Comparison of ENCODE assay signal across 23 cellular contexts in genomic region chr2:221562226-221562625, GRCh38.
"Had no signal": no experiment of that assay in that cellular context is flagged by ENCODE, and none has a peak within 500 bp of the region (broad histone marks: within the 10 kb centered on the region; RNA-seq: fewer than 3 reads in every experiment).

No MANE protein-coding gene starts in this region.

- H3K36me3 Mint-ChIP-seq: natural killer cell treated with Interleukin-12 subunit alpha and Interleukin-12 subunit beta and Interleukin-15 and Interleukin-18, amount 100 ng/mL, for 72 hours; WTC11 had no signal

- H3K4me3 Mint-ChIP-seq: activated CD4-positive, alpha-beta memory T cell treated with anti-CD3 and anti-CD28 coated beads, Interleukin-2, amount 10 ng/mL, durations not matched to agents 7 days and 5 days; activated T-cell treated with anti-CD3 and anti-CD28 coated beads, Interleukin-2, amount 50 U/mL, for 24 hours; central memory CD8-positive, alpha-beta T cell; memory B cell; natural killer cell treated with Interleukin-12 subunit alpha and Interleukin-12 subunit beta and Interleukin-15 and Interleukin-18, amount 100 ng/mL, for 72 hours; WTC11 had no signal

- H3K27ac ChIP-seq: adrenal gland, body of pancreas, coronary artery, gastrocnemius medialis, heart left ventricle, ovary, stomach, thoracic aorta, upper lobe of right lung had no signal

- H3K9me3 ChIP-seq: adrenal gland, body of pancreas, gastrocnemius medialis, heart left ventricle, mucosa of descending colon, ovary, stomach, thoracic aorta, upper lobe of right lung had no signal

- H3K27ac Mint-ChIP-seq: activated CD4-positive, alpha-beta memory T cell treated with anti-CD3 and anti-CD28 coated beads, Interleukin-2, amount 10 ng/mL, durations not matched to agents 7 days and 5 days; activated T-cell treated with anti-CD3 and anti-CD28 coated beads, Interleukin-2, amount 50 U/mL, for 24 hours; natural killer cell treated with Interleukin-12 subunit alpha and Interleukin-12 subunit beta and Interleukin-15 and Interleukin-18, amount 100 ng/mL, for 72 hours; T-helper 17 cell; WTC11 had no signal

- H3K9me3 Mint-ChIP-seq: activated CD4-positive, alpha-beta memory T cell treated with anti-CD3 and anti-CD28 coated beads, Interleukin-2, amount 10 ng/mL, durations not matched to agents 7 days and 5 days; activated T-cell treated with anti-CD3 and anti-CD28 coated beads, Interleukin-2, amount 50 U/mL, for 24 hours; central memory CD8-positive, alpha-beta T cell; memory B cell; natural killer cell treated with Interleukin-12 subunit alpha and Interleukin-12 subunit beta and Interleukin-15 and Interleukin-18, amount 100 ng/mL, for 72 hours; WTC11 had no signal

- H3K27me3 Mint-ChIP-seq: activated CD4-positive, alpha-beta memory T cell treated with anti-CD3 and anti-CD28 coated beads, Interleukin-2, amount 10 ng/mL, durations not matched to agents 7 days and 5 days; central memory CD8-positive, alpha-beta T cell; T-helper 17 cell had no signal

- DNase-seq: activated CD4-positive, alpha-beta memory T cell treated with anti-CD3 and anti-CD28 coated beads, Interleukin-2, amount 10 ng/mL, durations not matched to agents 7 days and 5 days; activated CD4-positive, alpha-beta T cell treated with anti-CD3 and anti-CD28 coated beads for 4 hours; activated effector memory CD4-positive, alpha-beta T cell treated with Interleukin-2 at 50 U/mL for 16 hours; activated naive CD4-positive, alpha-beta T cell treated with anti-CD3 and anti-CD28 coated beads, Interleukin-2, amount 50 U/mL, for 16 hours; activated T-cell treated with anti-CD3 and anti-CD28 coated beads, Interleukin-2, amount 50 U/mL, for 24 hours; adrenal gland; body of pancreas; effector CD4-positive, alpha-beta T cell; gastrocnemius medialis; heart left ventricle; mucosa of descending colon; ovary; stimulated activated CD4-positive, alpha-beta T cell treated with anti-CD3 and anti-CD28 coated beads, Interleukin-12 subunit alpha, Interleukin-12 subunit beta, amount 100 ng/mL, for 4 hours; stimulated activated CD4-positive, alpha-beta T cell treated with anti-CD3 and anti-CD28 coated beads, Interleukin-2, amount 100 ng/mL, for 24 hours; stomach; T-helper 17 cell; upper lobe of right lung had no signal

- H3K4me1 ChIP-seq: adrenal gland, body of pancreas, upper lobe of right lung had no signal

- H3K36me3 ChIP-seq: adrenal gland, ovary, stomach, thoracic aorta had no signal

- ATAC-seq: body of pancreas; gastrocnemius medialis; heart left ventricle; mucosa of descending colon; natural killer cell treated with Interleukin-12 subunit alpha and Interleukin-12 subunit beta and Interleukin-15 and Interleukin-18, amount 100 ng/mL, for 72 hours; T-helper 17 cell; upper lobe of right lung; WTC11 had no signal

- H3K27me3 ChIP-seq: adrenal gland, body of pancreas, gastrocnemius medialis, ovary had no signal

- H3K4me3 ChIP-seq: adrenal gland, body of pancreas, coronary artery, gastrocnemius medialis, heart left ventricle, mucosa of descending colon, ovary, stomach, thoracic aorta, upper lobe of right lung had no signal
